Comparison of ENCODE assay signal across 21 cellular contexts in the genomic region with DNA sequence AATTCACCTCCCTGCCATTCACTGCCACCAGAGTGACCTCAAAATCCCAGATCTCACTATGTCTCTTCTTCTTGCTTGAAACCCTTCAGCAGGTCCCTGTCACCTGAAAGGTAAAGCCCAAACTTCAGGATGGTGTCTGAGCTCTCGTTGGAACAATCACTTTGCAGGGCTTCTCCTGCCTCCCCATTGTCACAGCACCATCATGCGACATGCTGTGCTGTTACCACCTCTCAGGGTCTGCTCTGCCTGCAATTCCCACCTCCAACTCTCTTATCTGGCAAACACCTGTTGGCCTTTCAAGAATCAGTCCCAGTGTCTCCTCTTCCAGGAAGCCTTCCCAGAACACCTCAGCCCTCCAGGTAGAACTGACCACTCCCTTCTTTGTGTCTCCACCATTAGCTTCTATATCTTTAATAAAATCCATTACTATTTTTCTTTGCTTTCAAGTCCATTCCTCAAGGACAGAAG.
"Had no signal": no experiment of that assay in that cellular context is flagged by ENCODE, and none has a peak within 500 bp of the region (broad histone marks: within the 10 kb centered on the region; RNA-seq: fewer than 3 reads in every experiment).

No MANE protein-coding gene starts in this region.

- H3K4me3 Mint-ChIP-seq: activated CD8-positive, alpha-beta T cell treated with anti-CD3 and anti-CD28 coated beads, Interleukin-2, amount 10 ng/mL, durations not matched to agents 7 days and 5 days; activated naive CD8-positive, alpha-beta T cell treated with anti-CD3 and anti-CD28 coated beads, Interleukin-2, amount 10 ng/mL, durations not matched to agents 7 days and 5 days; activated T-cell treated with anti-CD3 and anti-CD28 coated beads, Interleukin-2, amount 50 U/mL, for 72 hours; nephron; stimulated activated effector memory CD8-positive, alpha-beta T cell treated with anti-CD3 and anti-CD28 coated beads, Interleukin-12 subunit alpha, Interleukin-12 subunit beta, amount 100 ng/mL, for 72 hours; T-helper 17 cell; WTC11 had no signal

- ATAC-seq: activated CD8-positive, alpha-beta T cell treated with anti-CD3 and anti-CD28 coated beads, Interleukin-2, amount 10 ng/mL, durations not matched to agents 7 days and 5 days; activated T-cell treated with anti-CD3 and anti-CD28 coated beads, Interleukin-2, amount 50 U/mL, for 72 hours; left ventricle myocardium superior; psoas muscle; stimulated activated effector memory CD8-positive, alpha-beta T cell treated with anti-CD3 and anti-CD28 coated beads, Interleukin-12 subunit alpha, Interleukin-12 subunit beta, amount 100 ng/mL, for 72 hours; T-helper 17 cell; WTC11 had no signal

- H3K9me3 Mint-ChIP-seq: activated naive CD8-positive, alpha-beta T cell treated with anti-CD3 and anti-CD28 coated beads, Interleukin-2, amount 10 ng/mL, durations not matched to agents 7 days and 5 days; activated T-cell treated with anti-CD3 and anti-CD28 coated beads, Interleukin-2, amount 50 U/mL, for 72 hours; nephron; stimulated activated effector memory CD8-positive, alpha-beta T cell treated with anti-CD3 and anti-CD28 coated beads, Interleukin-12 subunit alpha, Interleukin-12 subunit beta, amount 100 ng/mL, for 72 hours; WTC11 had no signal

- H3K27me3 ChIP-seq: breast epithelium, dorsolateral prefrontal cortex, esophagus squamous epithelium, sigmoid colon, tibial artery had no signal

- H3K36me3 ChIP-seq: breast epithelium, sigmoid colon, tibial artery had no signal

- H3K27ac ChIP-seq: breast epithelium, esophagus squamous epithelium, psoas muscle, sigmoid colon, tibial artery had no signal

- H3K27ac Mint-ChIP-seq: activated CD8-positive, alpha-beta T cell treated with anti-CD3 and anti-CD28 coated beads, Interleukin-2, amount 10 ng/mL, durations not matched to agents 7 days and 5 days; activated naive CD8-positive, alpha-beta T cell treated with anti-CD3 and anti-CD28 coated beads, Interleukin-2, amount 10 ng/mL, durations not matched to agents 7 days and 5 days; activated T-cell treated with anti-CD3 and anti-CD28 coated beads, Interleukin-2, amount 50 U/mL, for 72 hours; stimulated activated effector memory CD8-positive, alpha-beta T cell treated with anti-CD3 and anti-CD28 coated beads, Interleukin-12 subunit alpha, Interleukin-12 subunit beta, amount 100 ng/mL, for 72 hours; T-helper 17 cell; WTC11 had no signal

- H3K27me3 Mint-ChIP-seq: activated naive CD8-positive, alpha-beta T cell treated with anti-CD3 and anti-CD28 coated beads, Interleukin-2, amount 10 ng/mL, durations not matched to agents 7 days and 5 days; T-helper 17 cell had no signal

- H3K4me1 ChIP-seq: breast epithelium had no signal

- H3K9me3 ChIP-seq: breast epithelium, esophagus squamous epithelium, psoas muscle, sigmoid colon, tibial artery had no signal

- H3K4me3 ChIP-seq: breast epithelium, dorsolateral prefrontal cortex, esophagus squamous epithelium, psoas muscle, sigmoid colon, tibial artery had no signal

- DNase-seq: activated CD4-positive, alpha-beta T cell treated with anti-CD3 and anti-CD28 coated beads for 48 hours; activated CD8-positive, alpha-beta memory T cell treated with anti-CD3 and anti-CD28 coated beads, Interleukin-2, amount 50 U/mL, for 48 hours; activated CD8-positive, alpha-beta T cell treated with anti-CD3 and anti-CD28 coated beads, Interleukin-2, amount 10 ng/mL, durations not matched to agents 7 days and 5 days; activated gamma-delta T cell treated with Interleukin-2 at 50 U/mL for 16 hours; activated naive CD8-positive, alpha-beta T cell treated with anti-CD3 and anti-CD28 coated beads, Interleukin-2, amount 10 ng/mL, durations not matched to agents 7 days and 5 days; activated T-cell treated with anti-CD3 and anti-CD28 coated beads, Interleukin-2, amount 50 U/mL, for 72 hours; cerebellar nuclear complex; esophagus squamous epithelium; foreskin melanocyte; kidney glomerular epithelial cell; left ventricle myocardium superior; mesenchymal stem cell; psoas muscle; sigmoid colon; T-helper 17 cell; tibial artery had no signal

- H3K4me1 Mint-ChIP-seq: activated naive CD8-positive, alpha-beta T cell treated with anti-CD3 and anti-CD28 coated beads, Interleukin-2, amount 10 ng/mL, durations not matched to agents 7 days and 5 days had no signal
